In genomic region chr7:126449621-126450268, GRCh38 we compare ENCODE assay signal across 14 cellular contexts.
A peak's percentile ranks its signal among the peaks of the same experiment; 100 is the strongest.
DNase-seq lines count a peak whose midpoint lies in the region; ATAC-seq and TF ChIP-seq lines count a peak whose summit lies in the region.
"Had no signal": no experiment of that assay in that cellular context is flagged by ENCODE, and none has a peak within 500 bp of the region (broad histone marks: within the 10 kb centered on the region; RNA-seq: fewer than 3 reads in every experiment).

No MANE protein-coding gene starts in this region.

- H3K27me3 ChIP-seq in OCI-LY3 (ENCODE audit: low read depth, low read length), result no peaks in the 10 kb centered on the region
- H3K27me3 ChIP-seq: tibial nerve had no signal

- peak overlapping the region; percentile 81 for H2AFZ ChIP-seq in OCI-LY3 (ENCODE audit: low read depth, low read length)
- H2AFZ ChIP-seq: GM23248 had no signal

- H3K4me3 ChIP-seq in OCI-LY3 (ENCODE audit: low read length), result peak overlapping the region; percentile 53; the same call in 1 of the 2 replicates
- H3K4me3 ChIP-seq: GM23248, tibial nerve had no signal

- no peaks in the 10 kb centered on the region for H3K36me3 ChIP-seq in OCI-LY3 (replicated peaks; ENCODE audit: low read depth, low read length)
- H3K36me3 ChIP-seq: tibial nerve had no signal

- no peaks in the 10 kb centered on the region for H3K79me2 ChIP-seq in OCI-LY3 (ENCODE audit: low read length)

- no peak for TF ChIP-seq CTCF in OCI-LY3 (IDR thresholded peaks at IDR 0.05; ENCODE audit: low read depth, low read length)

- H3K27ac ChIP-seq in OCI-LY3 (ENCODE audit: low read length), result peak overlapping the region; percentile 87
- H3K27ac ChIP-seq: GM23248, tibial nerve had no signal

- H3K4me1 ChIP-seq in OCI-LY3 (ENCODE audit: low read length), result peaks cover 41% of the 10 kb centered on the region
- H3K4me1 ChIP-seq: tibial nerve had no signal

- H4K20me1 ChIP-seq in OCI-LY3 (ENCODE audit: insufficient read depth, low read length), result no peaks in the 10 kb centered on the region

- H3K4me2 ChIP-seq in OCI-LY3 (ENCODE audit: low read length), result peak overlapping the region; percentile 69

- H3K9me3 ChIP-seq in OCI-LY3 (ENCODE audit: insufficient read depth, low read length), result no peaks in the 10 kb centered on the region
- H3K9me3 ChIP-seq: tibial nerve had no signal

- peak overlapping the region; percentile 54 for H3K9ac ChIP-seq in OCI-LY3 (ENCODE audit: low read length)
- H3K9ac ChIP-seq: GM23248 had no signal

- DNase-seq in islet precursor cell, result no peak
- no peak for DNase-seq in OCI-M2 (lab: John Stamatoyannopoulos, UW; ENCODE audit: unreplicated experiment)
- DNase-seq in NCI-H187 treated with DMSO at 0.1 percent for 48 hours (lab: John Stamatoyannopoulos, UW), result no peak
- no peak for DNase-seq in COLO829 (ENCODE audit: low spot score)
- DNase-seq: activated CD4-positive, alpha-beta memory T cell treated with anti-CD3 and anti-CD28 coated beads for 36 hours; activated naive CD8-positive, alpha-beta T cell treated with anti-CD3 and anti-CD28 coated beads, Interleukin-2, amount 50 U/mL, for 24 hours; effector memory CD4-positive, alpha-beta T cell; GM23248; IMR-90 had no signal

- ATAC-seq in GM18502 (IDR thresholded peaks at IDR 0.05; ENCODE audit: poor library complexity, unreplicated experiment) (peak; percentile 20), GM21360 (IDR thresholded peaks at IDR 0.05; ENCODE audit: unreplicated experiment) (peak; percentile 5), HG03025 (IDR thresholded peaks at IDR 0.05; ENCODE audit: low FRiP score, unreplicated experiment) (peak; percentile 8)
- ATAC-seq: activated naive CD8-positive, alpha-beta T cell treated with anti-CD3 and anti-CD28 coated beads, Interleukin-2, amount 50 U/mL, for 24 hours had no signal
